1 cellular context compared by ENCODE assay signal in the genomic region with DNA sequence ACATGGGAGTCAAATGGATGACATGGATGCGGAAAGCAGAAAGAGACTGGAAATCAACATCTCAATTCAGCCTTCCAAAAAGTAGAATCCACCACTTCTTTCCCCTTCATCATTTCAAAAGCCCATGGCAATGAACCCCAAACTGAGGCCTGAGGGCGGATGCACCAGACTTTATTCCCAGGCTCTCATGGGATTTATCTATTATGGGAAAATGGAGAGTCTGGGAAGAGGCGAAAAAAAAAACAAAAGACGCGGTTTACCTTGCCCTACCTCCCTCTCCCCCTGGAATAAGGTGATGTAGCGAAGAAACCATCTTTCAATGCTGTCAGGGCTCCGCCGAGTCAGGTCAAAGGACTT.
TF ChIP-seq lines count a peak whose summit lies in the region.

No MANE protein-coding gene starts in this region.

TF ChIP-seq in SK-N-SH treated with all-trans-retinoic acid at 6 μM for 48 hours, 23 proteins besides CTCF, POLR2A, EP300 and RAD21 (continued from another document):
- TF ChIP-seq, protein P1, sequence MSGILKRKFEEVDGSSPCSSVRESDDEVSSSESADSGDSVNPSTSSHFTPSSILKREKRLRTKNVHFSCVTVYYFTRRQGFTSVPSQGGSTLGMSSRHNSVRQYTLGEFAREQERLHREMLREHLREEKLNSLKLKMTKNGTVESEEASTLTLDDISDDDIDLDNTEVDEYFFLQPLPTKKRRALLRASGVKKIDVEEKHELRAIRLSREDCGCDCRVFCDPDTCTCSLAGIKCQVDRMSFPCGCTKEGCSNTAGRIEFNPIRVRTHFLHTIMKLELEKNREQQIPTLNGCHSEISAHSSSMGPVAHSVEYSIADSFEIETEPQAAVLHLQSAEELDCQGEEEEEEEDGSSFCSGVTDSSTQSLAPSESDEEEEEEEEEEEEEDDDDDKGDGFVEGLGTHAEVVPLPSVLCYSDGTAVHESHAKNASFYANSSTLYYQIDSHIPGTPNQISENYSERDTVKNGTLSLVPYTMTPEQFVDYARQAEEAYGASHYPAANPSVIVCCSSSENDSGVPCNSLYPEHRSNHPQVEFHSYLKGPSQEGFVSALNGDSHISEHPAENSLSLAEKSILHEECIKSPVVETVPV (CRISPR knock-in tag; IDR thresholded peaks at IDR 0.05), result no peak
- TF ChIP-seq ZFP30 (CRISPR knock-in tag; IDR thresholded peaks at IDR 0.05) (no peak), ZNF565 (CRISPR knock-in tag; conservative IDR thresholded peaks at IDR 0.05; ENCODE audit: low read depth) (no peak), ZC3H10 (CRISPR knock-in tag; IDR thresholded peaks at IDR 0.05) (no peak), PPARA (CRISPR knock-in tag; IDR thresholded peaks at IDR 0.05; ENCODE audit: borderline replicate concordance) (no peak), ARNTL (CRISPR knock-in tag; IDR thresholded peaks at IDR 0.05; ENCODE audit: borderline replicate concordance, low read depth) (no peak), TOX (CRISPR knock-in tag; IDR thresholded peaks at IDR 0.05; ENCODE audit: borderline replicate concordance) (no peak), TCF4 (CRISPR knock-in tag; IDR thresholded peaks at IDR 0.05; ENCODE audit: borderline replicate concordance) (no peak), BACH2 (CRISPR knock-in tag; IDR thresholded peaks at IDR 0.05; ENCODE audit: borderline replicate concordance) (no peak), OSR1 (CRISPR knock-in tag; IDR thresholded peaks at IDR 0.05) (no peak)
